ENCODE assay signal across 8 cellular contexts in genomic region chrX:136935533-136936182, GRCh38. TPM values are rescaled to one million over a fixed set of nuclear protein-coding genes. Genes with fewer than 3 reads are reported as not detected.
DNase-seq lines count a peak whose midpoint lies in the region; ATAC-seq and TF ChIP-seq lines count a peak whose summit lies in the region.
"Not testable (repeated sequence)": the region's sequence is repeated elsewhere in the genome, so short reads cannot be mapped to it uniquely, and the experiment has no call there.

No MANE protein-coding gene starts in this region.

- H3K27ac ChIP-seq in CD8-positive, alpha-beta T cell (ENCODE audit: low read depth, low read length); right lobe of liver: not testable (repeated sequence)

- TF ChIP-seq CTCF in CD8-positive, alpha-beta T cell (IDR thresholded peaks at IDR 0.05); right lobe of liver (IDR thresholded peaks at IDR 0.05): not testable (repeated sequence)

- H3K9me3 ChIP-seq in CD8-positive, alpha-beta T cell (ENCODE audit: low read length); T-helper 17 cell (ENCODE audit: control insufficient read depth, low read length, poor library complexity, severe bottlenecking); right lobe of liver: not testable (repeated sequence)

- intact Hi-C loops in CD8-positive, alpha-beta T cell (cut with DNase I, micrococcal nuclease); right lobe of liver (cut with DNase I): not testable (repeated sequence)

- ATAC-seq in CD8-positive, alpha-beta T cell, result peak; percentile 17
- ATAC-seq in GM18867 (IDR thresholded peaks at IDR 0.05; ENCODE audit: unreplicated experiment), result peak; percentile 75
- ATAC-seq in GM21786 (IDR thresholded peaks at IDR 0.05; ENCODE audit: unreplicated experiment), result peak; percentile 78
- peak; percentile 39 for ATAC-seq in T-helper 17 cell
- ATAC-seq in activated T-cell treated with anti-CD3 and anti-CD28 coated beads, Interleukin-2, amount 50 U/mL, for 4 hours, result peak; percentile 38 to 51
- ATAC-seq in activated naive CD8-positive, alpha-beta T cell treated with anti-CD3 and anti-CD28 coated beads, Interleukin-2, amount 50 U/mL, for 24 hours, result not testable (repeated sequence)
- ATAC-seq in right lobe of liver, result peak; percentile 24 to 64 (median 42)
- peak; percentile 62 for ATAC-seq in stimulated activated effector memory CD8-positive, alpha-beta T cell treated with anti-CD3 and anti-CD28 coated beads, Interleukin-12 subunit alpha, Interleukin-12 subunit beta, amount 100 ng/mL, for 72 hours

- peak overlapping the region; percentile 62 for H3K27ac Mint-ChIP-seq in CD8-positive, alpha-beta T cell
- H3K27ac Mint-ChIP-seq in T-helper 17 cell, result peak overlapping the region; percentile 91
- H3K27ac Mint-ChIP-seq in activated naive CD8-positive, alpha-beta T cell treated with anti-CD3 and anti-CD28 coated beads, Interleukin-2, amount 50 U/mL, for 24 hours, result peak overlapping the region; percentile 42
- peak overlapping the region; percentile 91 for H3K27ac Mint-ChIP-seq in stimulated activated effector memory CD8-positive, alpha-beta T cell treated with anti-CD3 and anti-CD28 coated beads, Interleukin-12 subunit alpha, Interleukin-12 subunit beta, amount 100 ng/mL, for 72 hours

- H3K4me3 ChIP-seq in CD8-positive, alpha-beta T cell (ENCODE audit: low read depth, low read length), result not testable (repeated sequence)
- peak overlapping the region; percentile 7 to 37 (median 19) for H3K4me3 ChIP-seq in right lobe of liver

- H3K27me3 Mint-ChIP-seq in CD8-positive, alpha-beta T cell (ENCODE audit: low read depth); T-helper 17 cell; activated T-cell treated with anti-CD3 and anti-CD28 coated beads, Interleukin-2, amount 50 U/mL, for 4 hours (ENCODE audit: low read depth); activated naive CD8-positive, alpha-beta T cell treated with anti-CD3 and anti-CD28 coated beads, Interleukin-2, amount 50 U/mL, for 24 hours: not testable (repeated sequence)

- not testable (repeated sequence) for H3K4me1 Mint-ChIP-seq in CD8-positive, alpha-beta T cell (ENCODE audit: low read depth); T-helper 17 cell; activated naive CD8-positive, alpha-beta T cell treated with anti-CD3 and anti-CD28 coated beads, Interleukin-2, amount 50 U/mL, for 24 hours
- H3K4me1 Mint-ChIP-seq in activated T-cell treated with anti-CD3 and anti-CD28 coated beads, Interleukin-2, amount 50 U/mL, for 4 hours (ENCODE audit: low read depth), result peaks cover 20% of the 10 kb centered on the region
- H3K4me1 Mint-ChIP-seq in stimulated activated effector memory CD8-positive, alpha-beta T cell treated with anti-CD3 and anti-CD28 coated beads, Interleukin-12 subunit alpha, Interleukin-12 subunit beta, amount 100 ng/mL, for 72 hours, result peaks cover 21% of the 10 kb centered on the region

- H3K4me3 Mint-ChIP-seq in CD8-positive, alpha-beta T cell, result peak overlapping the region; percentile 75
- H3K4me3 Mint-ChIP-seq in T-helper 17 cell, result peak overlapping the region; percentile 83
- peak overlapping the region; percentile 74 for H3K4me3 Mint-ChIP-seq in activated T-cell treated with anti-CD3 and anti-CD28 coated beads, Interleukin-2, amount 50 U/mL, for 4 hours
- peak overlapping the region; percentile 35 for H3K4me3 Mint-ChIP-seq in activated naive CD8-positive, alpha-beta T cell treated with anti-CD3 and anti-CD28 coated beads, Interleukin-2, amount 50 U/mL, for 24 hours
- peak overlapping the region; percentile 68 for H3K4me3 Mint-ChIP-seq in stimulated activated effector memory CD8-positive, alpha-beta T cell treated with anti-CD3 and anti-CD28 coated beads, Interleukin-12 subunit alpha, Interleukin-12 subunit beta, amount 100 ng/mL, for 72 hours

- not testable (repeated sequence) for H3K36me3 Mint-ChIP-seq in CD8-positive, alpha-beta T cell; T-helper 17 cell (ENCODE audit: low read depth); activated T-cell treated with anti-CD3 and anti-CD28 coated beads, Interleukin-2, amount 50 U/mL, for 4 hours (ENCODE audit: insufficient read depth); activated naive CD8-positive, alpha-beta T cell treated with anti-CD3 and anti-CD28 coated beads, Interleukin-2, amount 50 U/mL, for 24 hours (ENCODE audit: low read depth); stimulated activated effector memory CD8-positive, alpha-beta T cell treated with anti-CD3 and anti-CD28 coated beads, Interleukin-12 subunit alpha, Interleukin-12 subunit beta, amount 100 ng/mL, for 72 hours

- not testable (repeated sequence) for H3K36me3 ChIP-seq in CD8-positive, alpha-beta T cell (ENCODE audit: insufficient read depth, low read length); right lobe of liver

- not testable (repeated sequence) for DNase-seq in CD8-positive, alpha-beta T cell; T-helper 17 cell; activated T-cell treated with anti-CD3 and anti-CD28 coated beads, Interleukin-2, amount 50 U/mL, for 4 hours; activated naive CD8-positive, alpha-beta T cell treated with anti-CD3 and anti-CD28 coated beads, Interleukin-2, amount 50 U/mL, for 24 hours
- DNase-seq in right lobe of liver, result peak in 1 of 3 donors; percentile 42
- peak in 1 of 2 donors; percentile 49 for DNase-seq in stimulated activated effector memory CD8-positive, alpha-beta T cell treated with anti-CD3 and anti-CD28 coated beads, Interleukin-12 subunit alpha, Interleukin-12 subunit beta, amount 100 ng/mL, for 72 hours (ENCODE audit: low spot score in 2 of 2)

- 45% methylated on average over 11 of the region's 16 CpGs for WGBS in right lobe of liver (ENCODE audit: insufficient coverage, low coverage, low lambda C conversion rate, missing lambda C conversion rate)

- not testable (repeated sequence) for H3K27me3 ChIP-seq in CD8-positive, alpha-beta T cell (ENCODE audit: insufficient read depth, low read length); right lobe of liver

- POLR2A ChIA-PET in CD8-positive, alpha-beta T cell (lab: Charles Lee), result not testable (repeated sequence)

- not testable (repeated sequence) for TF ChIP-seq POLR2A in right lobe of liver (IDR thresholded peaks at IDR 0.05)

- not testable (repeated sequence) for H3K4me1 ChIP-seq in CD8-positive, alpha-beta T cell (ENCODE audit: insufficient read depth, low read length); right lobe of liver

- CTCF ChIA-PET in CD8-positive, alpha-beta T cell (lab: Charles Lee), result not testable (repeated sequence)

- H3K9me3 Mint-ChIP-seq in CD8-positive, alpha-beta T cell; activated T-cell treated with anti-CD3 and anti-CD28 coated beads, Interleukin-2, amount 50 U/mL, for 4 hours; activated naive CD8-positive, alpha-beta T cell treated with anti-CD3 and anti-CD28 coated beads, Interleukin-2, amount 50 U/mL, for 24 hours; stimulated activated effector memory CD8-positive, alpha-beta T cell treated with anti-CD3 and anti-CD28 coated beads, Interleukin-12 subunit alpha, Interleukin-12 subunit beta, amount 100 ng/mL, for 72 hours: not testable (repeated sequence)

RNA-seq across cellular contexts. Expression of gene RBMX, which starts 55.1 kb away (rescaled TPM):
- total RNA-seq in CD8-positive, alpha-beta T cell, result 100 to 1,000 TPM; 306 to 307 TPM
- total RNA-seq in T-helper 17 cell, result 100 to 1,000 TPM; 239 TPM
- total RNA-seq in activated T-cell treated with anti-CD3 and anti-CD28 coated beads, Interleukin-2, amount 50 U/mL, for 4 hours, result 100 to 1,000 TPM; 395 to 431 (median 415) TPM
- total RNA-seq in right lobe of liver, result 10 to 100 TPM; 28.7 to 62.6 (median 40.9) TPM
